In the genomic region with DNA sequence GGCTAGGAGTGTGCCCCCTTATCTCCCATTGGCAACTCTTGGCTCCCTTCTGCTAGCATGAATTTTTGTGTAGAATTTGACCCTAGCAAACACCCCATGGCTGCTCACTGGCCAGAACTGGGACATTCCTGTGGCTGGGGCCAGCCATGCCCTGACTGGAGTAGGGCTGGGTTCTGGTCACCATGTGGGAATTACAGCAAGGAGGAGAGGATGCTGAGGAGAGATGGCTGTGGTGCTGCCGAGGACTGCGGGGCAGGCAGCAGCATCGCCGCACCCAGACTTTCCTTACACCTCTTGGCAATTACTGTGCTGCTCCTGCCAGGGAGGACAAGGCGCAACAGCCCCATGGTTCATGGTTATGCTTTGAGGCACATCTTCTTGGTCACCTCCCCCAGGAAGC, we compare ENCODE assay signal across 1 cellular context.
TF ChIP-seq lines count a peak whose summit lies in the region.

No MANE protein-coding gene starts in this region.

TF ChIP-seq in IMR-90, 13 proteins besides CTCF, POLR2A, EP300 and RAD21:
- TF ChIP-seq BHLHE40 (IDR thresholded peaks at IDR 0.05; ENCODE audit: low read depth, low read length) (no peak), CEBPB (IDR thresholded peaks at IDR 0.05; ENCODE audit: low read depth, low read length) (no peak), FOS (IDR thresholded peaks at IDR 0.05; ENCODE audit: low read depth, low read length) (no peak), CHD1 (IDR thresholded peaks at IDR 0.05; ENCODE audit: low read depth, low read length) (no peak), NFE2L2 (IDR thresholded peaks at IDR 0.05; ENCODE audit: low read depth, low read length) (no peak), MXI1 (IDR thresholded peaks at IDR 0.05; ENCODE audit: borderline replicate concordance, low read depth, low read length) (no peak), ELK1 (IDR thresholded peaks at IDR 0.05; ENCODE audit: borderline replicate concordance, low read depth, low read length) (no peak), MAFK (IDR thresholded peaks at IDR 0.05; ENCODE audit: low read depth, low read length) (no peak), SMC3 (IDR thresholded peaks at IDR 0.05; ENCODE audit: low read depth, low read length) (no peak), RFX5 (IDR thresholded peaks at IDR 0.05; ENCODE audit: low read depth, low read length) (no peak), RCOR1 (IDR thresholded peaks at IDR 0.05; ENCODE audit: insufficient replicate concordance, low read length) (no peak), MAZ (IDR thresholded peaks at IDR 0.05; ENCODE audit: borderline replicate concordance, low read depth, low read length) (no peak)
- TF ChIP-seq, protein P1, sequence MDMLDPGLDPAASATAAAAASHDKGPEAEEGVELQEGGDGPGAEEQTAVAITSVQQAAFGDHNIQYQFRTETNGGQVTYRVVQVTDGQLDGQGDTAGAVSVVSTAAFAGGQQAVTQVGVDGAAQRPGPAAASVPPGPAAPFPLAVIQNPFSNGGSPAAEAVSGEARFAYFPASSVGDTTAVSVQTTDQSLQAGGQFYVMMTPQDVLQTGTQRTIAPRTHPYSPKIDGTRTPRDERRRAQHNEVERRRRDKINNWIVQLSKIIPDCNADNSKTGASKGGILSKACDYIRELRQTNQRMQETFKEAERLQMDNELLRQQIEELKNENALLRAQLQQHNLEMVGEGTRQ (IDR thresholded peaks at IDR 0.05; ENCODE audit: low read depth, low read length) = no peak
